Comparison of ENCODE assay signal across 11 cellular contexts in genomic region chr14:21723431-21724045, GRCh38. TPM values are rescaled to one million over a fixed set of nuclear protein-coding genes. Genes with fewer than 3 reads are reported as not detected.
DNase-seq lines count a peak whose midpoint lies in the region; ATAC-seq, FAIRE-seq and TF ChIP-seq lines count a peak whose summit lies in the region.
"Had no signal": no experiment of that assay in that cellular context is flagged by ENCODE, and none has a peak within 500 bp of the region (broad histone marks: within the 10 kb centered on the region; RNA-seq: fewer than 3 reads in every experiment).

No MANE protein-coding gene starts in this region.

- H3K27me3 ChIP-seq in K562 (ENCODE audit: control insufficient read depth in 2 of 2, insufficient read depth in 2 of 2, low read length in 2 of 2) = peaks cover 0 to 6% of the 10 kb centered on the region in 2 experiments; a peak in 1 of 5 replicates
- H3K27me3 ChIP-seq: BLaER1 treated with 17β-estradiol and CSF1 and Interleukin-3, amounts not matched to agents 10 nM and 100 nM had no signal

- intact Hi-C loops in OCI-LY7 (cut with micrococcal nuclease; ENCODE audit: unreplicated experiment) = no loop called here
- intact Hi-C loops in K562 (cut with micrococcal nuclease) = no loop called here

- no peak overlapping the region for H3K4me2 ChIP-seq in OCI-LY7 (ENCODE audit: low read length)
- no peak overlapping the region for H3K4me2 ChIP-seq in K562 (ENCODE audit: insufficient read depth, low read length)
- H3K4me2 ChIP-seq: BLaER1 treated with 17β-estradiol and CSF1 and Interleukin-3, amounts not matched to agents 10 nM and 100 nM had no signal

- no peak overlapping the region for H2AFZ ChIP-seq in OCI-LY7 (ENCODE audit: low read length)
- no peak overlapping the region for H2AFZ ChIP-seq in K562 (ENCODE audit: low read depth, low read length)

- FAIRE-seq in K562 (lab: Jason Lieb, UNC) = peak; percentile 49

- no peak overlapping the region for H3K4me3 ChIP-seq in OCI-LY7 (ENCODE audit: low read depth, low read length, poor library complexity, severe bottlenecking)
- no peak overlapping the region for H3K4me3 ChIP-seq in K562
- H3K4me3 ChIP-seq: BLaER1 treated with 17β-estradiol and CSF1 and Interleukin-3, amounts not matched to agents 10 nM and 100 nM had no signal

- in situ Hi-C loops in K562 (cut with MboI) = no loop called here

- ATAC-seq in K562 (peak; percentile 97), GM18867 (IDR thresholded peaks at IDR 0.05; ENCODE audit: unreplicated experiment) (no peak), HG03139 (IDR thresholded peaks at IDR 0.05; ENCODE audit: unreplicated experiment) (no peak)

- no peaks in the 10 kb centered on the region for H3K9me1 ChIP-seq in K562 (ENCODE audit: control insufficient read depth, insufficient read depth, low read length)

- H3K27ac ChIP-seq in OCI-LY7 (ENCODE audit: low read depth, low read length, poor library complexity, severe bottlenecking) = no peak overlapping the region
- no peak overlapping the region for H3K27ac ChIP-seq in K562 (ENCODE audit: extremely low read depth, low read depth, low read length)
- H3K27ac ChIP-seq: BLaER1 treated with 17β-estradiol and CSF1 and Interleukin-3, amounts not matched to agents 10 nM and 100 nM; neutrophil had no signal

- no TSS peak for BruUV-seq in OCI-LY7 (replicated peaks; lab: Mats Ljungman, UMichigan)
- no TSS peak for BruUV-seq in K562 (replicated peaks; lab: Mats Ljungman, UMichigan)

- H3K9me3 ChIP-seq in OCI-LY7 (ENCODE audit: low read length) (no peaks in the 10 kb centered on the region), K562 (replicated peaks; ENCODE audit: control insufficient read depth, insufficient read depth, low read depth, low read length) (no peaks in the 10 kb centered on the region)
- H3K9me3 ChIP-seq: neutrophil had no signal

- WGBS in K562 (ENCODE audit: insufficient coverage, low coverage, missing lambda C conversion rate) = 1% methylated on average over 10 of the region's 14 CpGs

- H3K9me2 ChIP-seq in OCI-LY7 (ENCODE audit: insufficient read depth, low read length) = no peaks in the 10 kb centered on the region

- H3K79me2 ChIP-seq in OCI-LY7 (ENCODE audit: insufficient read depth, low read depth, low read length) = no peaks in the 10 kb centered on the region
- H3K79me2 ChIP-seq in K562 (ENCODE audit: control insufficient read depth, insufficient read depth, low read length) = no peaks in the 10 kb centered on the region

- TF ChIP-seq CTCF in OCI-LY7 (conservative IDR thresholded peaks at IDR 0.05; ENCODE audit: low read length) (peak; percentile 76), K562 (IDR thresholded peaks at IDR 0.05 in 2 of 3, conservative IDR thresholded peaks at IDR 0.05 in 1 of 3; ENCODE audit: insufficient read depth in 2 of 3, low read depth in 1 of 3, low read length in 3 of 3) (peak; percentile 52 to 64 (median 59))

- POLR2A ChIA-PET in OCI-LY7 (lab: Charles Lee) (interaction anchor here (0.6 to 0.7 kb wide), 2 partner anchors 38 to 552 kb away, joined by 3 read pairs; no protein-coding TSS in a partner anchor), K562 (lab: Yijun Ruan, JAX) (no interaction called here)

- peak in 1 of 2 experiments; percentile 8; a peak in 1 of 4 replicates for TF ChIP-seq RAD21 in K562 (CRISPR knock-in tag; conservative IDR thresholded peaks at IDR 0.05 in 1 of 2, IDR thresholded peaks at IDR 0.05 in 1 of 2)

- H4K20me1 ChIP-seq in OCI-LY7 (ENCODE audit: insufficient read depth, low read length) (no peaks in the 10 kb centered on the region), K562 (replicated peaks; ENCODE audit: control insufficient read depth, insufficient read depth, low read length) (no peaks in the 10 kb centered on the region)
- H4K20me1 ChIP-seq: BLaER1 treated with 17β-estradiol and CSF1 and Interleukin-3, amounts not matched to agents 10 nM and 100 nM had no signal

- TF ChIP-seq POLR2A in K562 (conservative IDR thresholded peaks at IDR 0.05) = no peak

- CTCF ChIA-PET in OCI-LY7 (lab: Charles Lee; ENCODE audit: unreplicated experiment) (interaction anchor here (0.5 to 1.4 kb wide), 2 partner anchors 12 to 225 kb away, joined by 3 to 8 read pairs; no protein-coding TSS in a partner anchor), K562 (lab: Yijun Ruan, JAX; ENCODE audit: low intra/inter-chr PET ratio) (no interaction called here)

- no peak overlapping the region for H3K9ac ChIP-seq in K562 (ENCODE audit: insufficient read depth in 1 of 2, low read depth in 2 of 2, low read length in 2 of 2)
- H3K9ac ChIP-seq: BLaER1 treated with 17β-estradiol and CSF1 and Interleukin-3, amounts not matched to agents 10 nM and 100 nM had no signal

- no peak for TF ChIP-seq EP300 in K562 (IDR thresholded peaks at IDR 0.05; ENCODE audit: low read length)

- DNase-seq in NCI-H82 (lab: John Stamatoyannopoulos, UW) (peak; percentile 66), NCI-H82 treated with DMSO at 0.1 percent for 48 hours (lab: John Stamatoyannopoulos, UW; ENCODE audit: unreplicated experiment) (no peak), OCI-LY7 (ENCODE audit: low spot score) (peak; percentile 50), K562 (ENCODE audit: extremely low read depth in 1 of 4, low spot score in 3 of 4) (peak; percentile 10 to 51 (median 23)), retina (peak; percentile 11), cerebellar nuclear complex (lab: John Stamatoyannopoulos, UW) (no peak)

- H3K4me1 ChIP-seq in OCI-LY7 (ENCODE audit: insufficient read depth, low read length, poor library complexity, severe bottlenecking) (no peaks in the 10 kb centered on the region), K562 (replicated peaks in 1 of 2; ENCODE audit: control insufficient read depth in 2 of 2, insufficient read depth in 2 of 2, low read length in 2 of 2) (no peaks in the 10 kb centered on the region)

- H3K36me3 ChIP-seq in OCI-LY7 (ENCODE audit: insufficient read depth, low read length) = no peaks in the 10 kb centered on the region
- no peaks in the 10 kb centered on the region for H3K36me3 ChIP-seq in K562 (ENCODE audit: control insufficient read depth, insufficient read depth, low read length)
- H3K36me3 ChIP-seq: BLaER1 treated with 17β-estradiol and CSF1 and Interleukin-3, amounts not matched to agents 10 nM and 100 nM; neutrophil had no signal

TF ChIP-seq in K562, 482 proteins besides CTCF, POLR2A, EP300 and RAD21 (continues in another document):
- TF ChIP-seq U2AF1 (optimal IDR thresholded peaks at IDR 0.05; ENCODE audit: low read depth, low read length) = no peak
- no peak for TF ChIP-seq KDM1A (IDR thresholded peaks at IDR 0.05)
- TF ChIP-seq, protein P1, sequence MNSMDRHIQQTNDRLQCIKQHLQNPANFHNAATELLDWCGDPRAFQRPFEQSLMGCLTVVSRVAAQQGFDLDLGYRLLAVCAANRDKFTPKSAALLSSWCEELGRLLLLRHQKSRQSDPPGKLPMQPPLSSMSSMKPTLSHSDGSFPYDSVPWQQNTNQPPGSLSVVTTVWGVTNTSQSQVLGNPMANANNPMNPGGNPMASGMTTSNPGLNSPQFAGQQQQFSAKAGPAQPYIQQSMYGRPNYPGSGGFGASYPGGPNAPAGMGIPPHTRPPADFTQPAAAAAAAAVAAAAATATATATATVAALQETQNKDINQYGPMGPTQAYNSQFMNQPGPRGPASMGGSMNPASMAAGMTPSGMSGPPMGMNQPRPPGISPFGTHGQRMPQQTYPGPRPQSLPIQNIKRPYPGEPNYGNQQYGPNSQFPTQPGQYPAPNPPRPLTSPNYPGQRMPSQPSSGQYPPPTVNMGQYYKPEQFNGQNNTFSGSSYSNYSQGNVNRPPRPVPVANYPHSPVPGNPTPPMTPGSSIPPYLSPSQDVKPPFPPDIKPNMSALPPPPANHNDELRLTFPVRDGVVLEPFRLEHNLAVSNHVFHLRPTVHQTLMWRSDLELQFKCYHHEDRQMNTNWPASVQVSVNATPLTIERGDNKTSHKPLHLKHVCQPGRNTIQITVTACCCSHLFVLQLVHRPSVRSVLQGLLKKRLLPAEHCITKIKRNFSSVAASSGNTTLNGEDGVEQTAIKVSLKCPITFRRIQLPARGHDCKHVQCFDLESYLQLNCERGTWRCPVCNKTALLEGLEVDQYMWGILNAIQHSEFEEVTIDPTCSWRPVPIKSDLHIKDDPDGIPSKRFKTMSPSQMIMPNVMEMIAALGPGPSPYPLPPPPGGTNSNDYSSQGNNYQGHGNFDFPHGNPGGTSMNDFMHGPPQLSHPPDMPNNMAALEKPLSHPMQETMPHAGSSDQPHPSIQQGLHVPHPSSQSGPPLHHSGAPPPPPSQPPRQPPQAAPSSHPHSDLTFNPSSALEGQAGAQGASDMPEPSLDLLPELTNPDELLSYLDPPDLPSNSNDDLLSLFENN (IDR thresholded peaks at IDR 0.05; ENCODE audit: low read depth in 2 of 2, low read length in 2 of 2) = no peak
- no peak for TF ChIP-seq ARID1B (IDR thresholded peaks at IDR 0.05)
- no peak for TF ChIP-seq NBN (IDR thresholded peaks at IDR 0.05; ENCODE audit: low read depth)
- TF ChIP-seq, protein P2, sequence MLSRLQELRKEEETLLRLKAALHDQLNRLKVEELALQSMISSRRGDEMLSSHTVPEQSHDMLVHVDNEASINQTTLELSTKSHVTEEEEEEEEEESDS (CRISPR knock-in tag; IDR thresholded peaks at IDR 0.05) = no peak

RNA-seq across cellular contexts. Expression of gene OR4E1, which starts 49.9 kb away (rescaled TPM):
- not detected in 2 replicates for total RNA-seq in OCI-LY7 (2014; rRNA removed; shearing (Covaris generic))
- total RNA-seq in OCI-LY7 (2022) (not detected in 2 replicates), K562 (2014; rRNA removed) (not detected in 2 replicates), K562 (2014; rRNA removed; fragmentation: Illumina TruSeq; extraction: Trizol) (not detected in 2 replicates), K562 (2015; rRNA removed; fragmentation: Illumina TruSeq; extraction: Trizol) (not detected in 2 replicates), K562 (2021) (not detected in 2 replicates)
- not detected in 2 replicates for total RNA-seq in K562 (2011; cell fraction: chromatin; rRNA removed; ENCODE audit: low replicate concordance)
- total RNA-seq in K562 (2011; cell fraction: nucleolus; rRNA removed) = not detected in 2 replicates
- total RNA-seq in K562 (2011; cell fraction: nucleoplasm; rRNA removed) = not detected in 2 replicates
- polyA plus RNA-seq in K562 (2011; rRNA removed) (not detected in 2 replicates), K562 (2014; fragmentation: Illumina TruSeq; extraction: Trizol) (not detected in 2 replicates), K562 (2014; fragmentation: Nextera tagmentation; extraction: Ambion mirVana) (not detected), K562 (2014; rRNA removed) (not detected in 2 replicates)
- polyA plus RNA-seq in K562 (2011; cell fraction: cytosol; rRNA removed) = not detected in 2 replicates
- polyA plus RNA-seq in K562 (2011; cell fraction: nucleus; rRNA removed) = not detected in 2 replicates
- not detected in 2 replicates for polyA plus RNA-seq in K562 (2012)
- polyA minus RNA-seq in K562 (2011; rRNA and poly(A)+ RNA removed) = not detected in 2 replicates
- polyA minus RNA-seq in K562 (2011; cell fraction: cytosol; rRNA and poly(A)+ RNA removed) = not detected in 2 replicates
- polyA minus RNA-seq in K562 (2011; cell fraction: nucleus; rRNA and poly(A)+ RNA removed) = not detected in 2 replicates
- total RNA-seq: activated CD8-positive, alpha-beta memory T cell treated with anti-CD3 and anti-CD28 coated beads for 36 hours had no signal

Comparison
In these comparisons a context has a peak if more than half of its experiments do, and no peak if none do; other contexts are left out.
1. DNase-seq: peak in NCI-H82 (single experiment), OCI-LY7 (single experiment), K562 (4 of 4) and retina (single experiment); none in NCI-H82 treated with DMSO at 0.1 percent for 48 hours (single experiment) and cerebellar nuclear complex (0 of 2).